Comparison of ENCODE assay signal across 10 cellular contexts in the genomic region with DNA sequence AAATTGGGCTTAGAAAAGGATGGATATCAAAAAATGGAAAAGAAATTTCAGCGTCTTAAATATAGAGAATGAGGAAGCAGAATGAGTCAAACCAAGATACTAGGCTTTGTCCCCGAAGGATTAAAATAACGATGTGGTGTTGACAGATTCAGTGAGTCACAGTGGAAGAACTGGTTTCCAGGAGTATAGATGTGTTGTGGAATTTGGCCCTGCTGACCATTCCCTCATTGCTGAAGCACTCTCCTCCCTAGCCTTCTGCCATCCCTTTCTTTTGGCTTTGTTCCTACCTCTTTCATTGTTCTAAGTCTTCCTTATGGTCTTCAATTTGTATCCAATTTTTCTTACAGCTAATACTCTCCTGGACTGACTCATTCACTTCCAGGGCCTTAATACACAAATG. TPM values are rescaled to one million over a fixed set of nuclear protein-coding genes. Genes with fewer than 3 reads are reported as not detected.
A peak's percentile ranks its signal among the peaks of the same experiment; 100 is the strongest.
DNase-seq lines count a peak whose midpoint lies in the region; ATAC-seq and TF ChIP-seq lines count a peak whose summit lies in the region.
"Had no signal": no experiment of that assay in that cellular context is flagged by ENCODE, and none has a peak within 500 bp of the region (broad histone marks: within the 10 kb centered on the region; RNA-seq: fewer than 3 reads in every experiment).

No MANE protein-coding gene starts in this region.

- H3K79me1 ChIP-seq in neuronal stem cell (ENCODE audit: low read depth, low read length), result no peaks in the 10 kb centered on the region

- H3K27ac ChIP-seq in neuronal stem cell (replicated peaks; ENCODE audit: low read length), result no peak overlapping the region
- H3K27ac ChIP-seq: SK-N-MC had no signal

- no peaks in the 10 kb centered on the region for H3K4me1 Mint-ChIP-seq in type B pancreatic cell (ENCODE audit: unreplicated experiment)

- H3K9me3 ChIP-seq in neuronal stem cell (replicated peaks in 1 of 2; ENCODE audit: control insufficient read depth in 2 of 2, insufficient read depth in 1 of 2, low read depth in 1 of 2, low read length in 2 of 2), result peaks cover 0 to 1% of the 10 kb centered on the region in 2 donors

- H3K4me2 ChIP-seq in neuronal stem cell (ENCODE audit: insufficient read depth, low read length, poor library complexity, severe bottlenecking), result no peak overlapping the region

- H3K27ac Mint-ChIP-seq in type B pancreatic cell, result peak overlapping the region; percentile 93

- in situ Hi-C loops in astrocyte of the spinal cord (cut with HindIII; ENCODE audit: low sequenced_read_pairs), result no loop called here

- peaks cover 12% of the 10 kb centered on the region for H3K9me3 Mint-ChIP-seq in type B pancreatic cell

- no peak overlapping the region for H3K14ac ChIP-seq in neuronal stem cell (ENCODE audit: low read length)

- no peaks in the 10 kb centered on the region for H3K27me3 Mint-ChIP-seq in type B pancreatic cell

- H3K4me3 Mint-ChIP-seq in type B pancreatic cell, result peak overlapping the region; percentile 61

- no peak overlapping the region for H4K8ac ChIP-seq in neuronal stem cell (ENCODE audit: low read depth, low read length)

- H3K18ac ChIP-seq in neuronal stem cell (ENCODE audit: low read length), result no peak overlapping the region

- H3K36me3 ChIP-seq in neuronal stem cell (replicated peaks in 1 of 2; ENCODE audit: control insufficient read depth in 2 of 2, insufficient read depth in 2 of 2, low read length in 2 of 2), result no peaks in the 10 kb centered on the region

- ATAC-seq in GM19452 (IDR thresholded peaks at IDR 0.05; ENCODE audit: unreplicated experiment) (no peak), HG03280 (IDR thresholded peaks at IDR 0.05; ENCODE audit: unreplicated experiment) (no peak)

- no peak for TF ChIP-seq CTCF in astrocyte of the spinal cord (IDR thresholded peaks at IDR 0.05; ENCODE audit: low read depth, low read length)
- no peak for TF ChIP-seq CTCF in type B pancreatic cell (conservative IDR thresholded peaks at IDR 0.05)

- H2AK5ac ChIP-seq in neuronal stem cell (ENCODE audit: low read depth, low read length), result no peak overlapping the region

- H3K36me3 Mint-ChIP-seq in type B pancreatic cell, result no peaks in the 10 kb centered on the region

- H3K27me3 ChIP-seq in neuronal stem cell (ENCODE audit: control insufficient read depth in 3 of 3, insufficient read depth in 3 of 3, low read depth in 1 of 3, low read length in 3 of 3), result no peaks in the 10 kb centered on the region

- no peak overlapping the region for H3K9ac ChIP-seq in neuronal stem cell (ENCODE audit: low read depth, low read length, poor library complexity)

- H3K4me1 ChIP-seq in neuronal stem cell (ENCODE audit: control insufficient read depth in 2 of 2, insufficient read depth in 1 of 2, low read depth in 1 of 2, low read length in 2 of 2), result no peaks in the 10 kb centered on the region

- no peak overlapping the region for H2BK12ac ChIP-seq in neuronal stem cell (ENCODE audit: low read length)

- no CpG with 5 or more reads among the region's 3 CpGs for WGBS in neuronal stem cell (ENCODE audit: extremely low coverage in 2 of 2, insufficient read length in 2 of 2, insufficient replicate concordance in 1 of 2), 2 donors

- H2BK5ac ChIP-seq in neuronal stem cell (ENCODE audit: low read length), result no peak overlapping the region

- H4K91ac ChIP-seq in neuronal stem cell (ENCODE audit: low read depth, low read length, poor library complexity), result no peak overlapping the region

- no peak overlapping the region for H3K4ac ChIP-seq in neuronal stem cell (ENCODE audit: low read length)

- DNase-seq in HT-29 (ENCODE audit: low spot score), result peak; percentile 90
- DNase-seq in astrocyte of the spinal cord (ENCODE audit: low read depth, low spot score), result peak; percentile 89
- DNase-seq in inferior parietal cortex (ENCODE audit: extremely low spot score), result peak; percentile 31
- DNase-seq in type B pancreatic cell (ENCODE audit: extremely low spot score, unreplicated experiment), result no peak
- DNase-seq in neuronal stem cell (ENCODE audit: low spot score), result no peak
- DNase-seq in NOMO-1 treated with DMSO at 0.1 percent for 48 hours (lab: John Stamatoyannopoulos, UW; ENCODE audit: unreplicated experiment), result no peak
- DNase-seq: H7 had no signal

- H3K4me3 ChIP-seq in astrocyte of the spinal cord (ENCODE audit: low read depth, low read length), result no peak overlapping the region
- no peak overlapping the region for H3K4me3 ChIP-seq in neuronal stem cell (ENCODE audit: low read length in 2 of 2)
- H3K4me3 ChIP-seq: SK-N-MC had no signal

- H3K23ac ChIP-seq in neuronal stem cell (ENCODE audit: low read depth, low read length, poor library complexity), result no peak overlapping the region

- H2BK120ac ChIP-seq in neuronal stem cell (ENCODE audit: low read depth, low read length), result no peak overlapping the region

- H2BK15ac ChIP-seq in neuronal stem cell (ENCODE audit: low read length), result no peak overlapping the region

- H2AFZ ChIP-seq in neuronal stem cell (ENCODE audit: low read length), result no peak overlapping the region

RNA-seq across cellular contexts. Expression of gene USP25, which starts 23.1 kb away (rescaled TPM):
- total RNA-seq in HT-29 (2014; rRNA removed; shearing (Covaris generic)), result 9.9 and 13.3 TPM in 2 replicates
- 49.9 and 52.0 TPM in 2 replicates for total RNA-seq in type B pancreatic cell (ENCODE audit: low replicate concordance)
- polyA plus RNA-seq in neuronal stem cell (2013, experiment 1 of 2), result 11.9 TPM
- polyA plus RNA-seq in neuronal stem cell (2013, experiment 2 of 2), result 11.7 TPM

Comparison
In these comparisons a context has a peak if more than half of its experiments do, and no peak if none do; other contexts are left out.
1. DNase-seq: peak in HT-29 (single experiment), astrocyte of the spinal cord (single experiment) and inferior parietal cortex (single experiment); none in type B pancreatic cell (single experiment), neuronal stem cell (single experiment) and NOMO-1 treated with DMSO at 0.1 percent for 48 hours (single experiment).